1 cellular context compared by ENCODE assay signal in the genomic region with DNA sequence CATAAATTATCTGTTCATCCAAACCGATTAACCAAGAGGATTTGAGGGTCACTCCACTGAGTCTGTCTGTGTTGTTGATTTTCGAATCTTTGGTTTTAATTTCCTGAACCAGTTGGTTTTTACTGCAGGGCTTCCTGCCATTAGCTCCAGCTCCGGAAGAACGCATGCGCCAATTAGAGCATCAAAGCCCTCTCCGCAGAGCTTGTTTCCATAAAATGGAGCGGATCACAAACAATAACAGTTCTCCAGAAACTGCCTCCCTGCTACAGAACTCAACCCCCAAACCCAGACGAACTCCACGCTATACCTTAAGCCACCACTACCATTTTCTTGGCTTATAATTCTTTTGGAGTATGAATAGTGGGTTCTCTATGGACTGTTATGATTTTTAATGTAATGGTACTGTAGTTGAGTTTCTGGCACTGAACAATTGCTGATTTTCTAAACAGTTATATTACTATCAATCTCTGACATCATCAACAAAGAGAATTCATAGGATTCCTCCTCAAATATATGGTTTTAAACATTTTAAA.
TF ChIP-seq lines count a peak whose summit lies in the region.

No MANE protein-coding gene starts in this region.

TF ChIP-seq in HCT116, 20 proteins besides CTCF, POLR2A, EP300 and RAD21 (continued from another document):
- no peak for TF ChIP-seq REST (IDR thresholded peaks at IDR 0.05; ENCODE audit: low read depth)
